17 cellular contexts compared by ENCODE assay signal in the genomic region with DNA sequence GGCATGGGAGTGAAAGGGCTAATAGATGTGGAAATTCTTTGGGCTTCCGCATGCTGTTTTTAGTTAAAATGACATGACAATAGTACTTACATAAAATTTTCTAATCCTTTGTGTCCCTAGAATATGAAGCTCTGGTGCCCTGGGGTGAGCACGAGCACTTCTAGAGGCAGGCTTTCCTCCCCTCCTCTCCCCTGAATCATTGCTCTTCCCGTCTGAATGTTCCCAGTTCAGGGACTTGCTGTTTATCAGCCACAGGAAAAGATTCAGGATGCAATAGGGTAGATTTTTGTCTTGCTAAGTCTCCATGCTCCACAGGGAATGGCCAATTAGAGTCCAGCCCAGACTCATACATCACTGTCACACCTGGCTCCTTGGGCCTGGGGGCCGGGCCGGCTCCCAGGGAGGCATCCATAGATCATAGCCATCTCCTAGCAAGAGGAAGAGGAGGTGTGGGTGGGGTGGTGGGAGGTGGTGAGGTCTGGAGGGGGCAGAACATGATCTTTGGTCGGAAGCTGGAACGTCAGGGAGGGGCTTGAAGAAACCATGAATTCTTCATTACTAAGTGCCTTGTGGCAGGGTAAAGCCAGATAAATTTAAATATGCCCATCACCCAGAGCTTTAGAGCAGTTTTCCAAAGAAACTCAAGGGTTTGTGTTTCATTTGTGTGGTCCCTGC.
DNase-seq lines count a peak whose midpoint lies in the region; TF ChIP-seq lines count a peak whose summit lies in the region.
"Had no signal": no experiment of that assay in that cellular context is flagged by ENCODE, and none has a peak within 500 bp of the region (broad histone marks: within the 10 kb centered on the region; RNA-seq: fewer than 3 reads in every experiment).

No MANE protein-coding gene starts in this region.

- no peaks in the 10 kb centered on the region for H3K79me2 ChIP-seq in H9 (ENCODE audit: insufficient read depth, low read length)

- intact Hi-C loops in A673 (cut with micrococcal nuclease; ENCODE audit: unreplicated experiment) = no loop called here

- H3K27ac ChIP-seq in A673 (ENCODE audit: low read depth, low read length, poor library complexity, severe bottlenecking) (no peak overlapping the region), H9 (ENCODE audit: insufficient read length, low read depth, low read length) (no peak overlapping the region)
- H3K27ac ChIP-seq: GM23248, KMS-11 had no signal

- TF ChIP-seq CTCF in glutamatergic neuron (IDR thresholded peaks at IDR 0.05; ENCODE audit: partially characterized antibody, unreplicated experiment) (no peak), A673 (conservative IDR thresholded peaks at IDR 0.05; ENCODE audit: low read depth, low read length) (no peak), H9 (conservative IDR thresholded peaks at IDR 0.05) (no peak)

- no peak overlapping the region for H3K4me2 ChIP-seq in H9 (ENCODE audit: insufficient read depth, insufficient read length, low read length)
- H3K4me2 ChIP-seq: KMS-11 had no signal

- no peak overlapping the region for H4K8ac ChIP-seq in H9 (replicated peaks; ENCODE audit: insufficient read length, low read depth, low read length)

- H3K4me1 Mint-ChIP-seq in glutamatergic neuron (ENCODE audit: low read depth, unreplicated experiment) = peaks cover 24% of the 10 kb centered on the region
- peaks cover 31 to 38% of the 10 kb centered on the region in 2 experiments for H3K4me1 Mint-ChIP-seq in H9

- no peak overlapping the region for H4K5ac ChIP-seq in H9 (ENCODE audit: insufficient read length, low read depth, low read length)

- H3K27ac Mint-ChIP-seq in glutamatergic neuron (ENCODE audit: unreplicated experiment) (peak overlapping the region; percentile 52), H9 (peak overlapping the region in 1 of 3 experiments; percentile 94; a peak in 2 of 7 replicates)
- H3K27ac Mint-ChIP-seq: HFFc6 had no signal

- POLR2A ChIA-PET in A673 (lab: Charles Lee; ENCODE audit: low non-redundant PET) = no interaction called here

- WGBS in H9 (ENCODE audit: extremely low coverage, insufficient read length, low lambda C conversion rate) = no CpG with 5 or more reads among the region's 7 CpGs

- H3K36me3 Mint-ChIP-seq in glutamatergic neuron (ENCODE audit: unreplicated experiment) (no peaks in the 10 kb centered on the region), H9 (ENCODE audit: insufficient read depth in 1 of 3, low read depth in 3 of 3) (peaks cover 0 to 3% (median 0%) of the 10 kb centered on the region in 3 experiments; a peak in 2 of 7 replicates)

- H3K9ac ChIP-seq in H9 (ENCODE audit: extremely low read depth, insufficient read length, low read length) = no peak overlapping the region
- H3K9ac ChIP-seq: GM23248, KMS-11 had no signal

- no peak overlapping the region for H2BK120ac ChIP-seq in H9 (ENCODE audit: low read depth, low read length, poor library complexity, severe bottlenecking)

- no peak overlapping the region for H2AK5ac ChIP-seq in H9 (ENCODE audit: insufficient read length, low read length)

- no peak overlapping the region for H2BK12ac ChIP-seq in H9 (ENCODE audit: insufficient read length, low read depth, low read length)

- H4K20me1 ChIP-seq in H9 (ENCODE audit: control insufficient read depth, insufficient read depth, insufficient read length) = no peaks in the 10 kb centered on the region

- H3K27me3 Mint-ChIP-seq in glutamatergic neuron (ENCODE audit: unreplicated experiment) = no peaks in the 10 kb centered on the region
- H3K27me3 Mint-ChIP-seq in H9 (ENCODE audit: low read depth) = peaks cover 10% of the 10 kb centered on the region

- CTCF ChIA-PET in A673 (lab: Charles Lee) = interaction anchor here (0.6 kb wide), 1 partner anchor 96 kb away, joined by 4 read pairs; no protein-coding TSS in a partner anchor

- H3K18ac ChIP-seq in H9 (ENCODE audit: insufficient read length, low read depth, low read length) = no peak overlapping the region

- no peak overlapping the region for H3K14ac ChIP-seq in H9 (ENCODE audit: insufficient read depth, low read length)

- no peak overlapping the region for H2BK5ac ChIP-seq in H9 (ENCODE audit: insufficient read length, low read length)

- H3K9me3 Mint-ChIP-seq in glutamatergic neuron (ENCODE audit: unreplicated experiment) (peaks cover 2% of the 10 kb centered on the region), H9 (no peaks in the 10 kb centered on the region)
- H3K9me3 Mint-ChIP-seq: HFFc6 had no signal

- no peak overlapping the region for H3K4ac ChIP-seq in H9 (ENCODE audit: low read depth, low read length)

- H3K23ac ChIP-seq in H9 (ENCODE audit: insufficient read length, low read depth, low read length) = no peak overlapping the region

- H3T11ph ChIP-seq in H9 (ENCODE audit: low read length) = no peak overlapping the region

- no peak overlapping the region for H3K56ac ChIP-seq in H9 (ENCODE audit: insufficient read length, low read depth, low read length)

- no peaks in the 10 kb centered on the region for H3K79me1 ChIP-seq in H9 (ENCODE audit: insufficient read depth, low read depth, low read length, poor library complexity, severe bottlenecking)

- H2AFZ ChIP-seq in H9 (ENCODE audit: low read length) = no peak overlapping the region
- H2AFZ ChIP-seq: GM23248 had no signal

- no peak overlapping the region for H3K4me3 Mint-ChIP-seq in glutamatergic neuron (ENCODE audit: unreplicated experiment)
- H3K4me3 Mint-ChIP-seq in H9 = no peak overlapping the region
- H3K4me3 Mint-ChIP-seq: CD14-positive monocyte, HFFc6 had no signal

- H3K4me3 ChIP-seq in H7 (ENCODE audit: insufficient read depth, low read depth, low read length) = no peak overlapping the region
- no peak overlapping the region for H3K4me3 ChIP-seq in A673 (ENCODE audit: low read depth, low read length, poor library complexity, severe bottlenecking)
- H3K4me3 ChIP-seq: GM23248 had no signal

- no peak overlapping the region for H2BK15ac ChIP-seq in H9 (ENCODE audit: low read depth, low read length)

- H2BK20ac ChIP-seq in H9 (ENCODE audit: low read depth, low read length, poor library complexity, severe bottlenecking) = no peak overlapping the region

- H3K23me2 ChIP-seq in H9 (ENCODE audit: insufficient read length, low read depth, low read length, poor library complexity, severe bottlenecking) = no peaks in the 10 kb centered on the region

- H3K36me3 ChIP-seq in H7 (replicated peaks; ENCODE audit: control insufficient read depth, insufficient read depth, low read length) = no peaks in the 10 kb centered on the region
- no peaks in the 10 kb centered on the region for H3K36me3 ChIP-seq in A673 (ENCODE audit: insufficient read depth, low read length, poor library complexity, severe bottlenecking)

- no peak overlapping the region for H4K91ac ChIP-seq in H9 (ENCODE audit: insufficient read length, low read depth, low read length)

- DNase-seq in H7 (peak; percentile 67), NCI-H2227 (lab: John Stamatoyannopoulos, UW; ENCODE audit: unreplicated experiment) (peak; percentile 71), glutamatergic neuron (no peak), retina (peak; percentile 33), cerebellum (ENCODE audit: low spot score) (no peak), A673 (ENCODE audit: low spot score) (no peak), H9 (no peak)
- DNase-seq: AML-193, DMS153, GF-D8, GM23248, HFFc6, MV-4-11, NCI-H2029, NCI-H774 had no signal

- H3K4me1 ChIP-seq in A673 (ENCODE audit: insufficient read depth, low read length, poor library complexity, severe bottlenecking) = no peaks in the 10 kb centered on the region
- peaks cover 12% of the 10 kb centered on the region; the same call in 1 of the 2 replicates for H3K4me1 ChIP-seq in H9 (ENCODE audit: insufficient read depth, low read length)

- no TSS peak for BruUV-seq in A673 (replicated peaks; lab: Mats Ljungman, UMichigan)

- H3K27me3 ChIP-seq in H7 (ENCODE audit: control insufficient read depth, insufficient read depth, low read length) (no peaks in the 10 kb centered on the region), A673 (replicated peaks; ENCODE audit: insufficient read depth, low read depth, low read length, poor library complexity) (no peaks in the 10 kb centered on the region), H9 (ENCODE audit: insufficient read depth, low read length) (no peaks in the 10 kb centered on the region)

- no peaks in the 10 kb centered on the region for H3K9me3 ChIP-seq in A673 (ENCODE audit: low read depth, low read length, poor library complexity, severe bottlenecking)
- no peaks in the 10 kb centered on the region for H3K9me3 ChIP-seq in H9 (ENCODE audit: control insufficient read depth, low read depth, low read length)

Comparison
In these comparisons a context has a peak if more than half of its experiments do, and no peak if none do; other contexts are left out.
1. DNase-seq: peak in H7 (single experiment), NCI-H2227 (single experiment) and retina (single experiment); none in glutamatergic neuron (single experiment), cerebellum (single experiment), A673 (single experiment) and H9 (single experiment).